In the genomic region with DNA sequence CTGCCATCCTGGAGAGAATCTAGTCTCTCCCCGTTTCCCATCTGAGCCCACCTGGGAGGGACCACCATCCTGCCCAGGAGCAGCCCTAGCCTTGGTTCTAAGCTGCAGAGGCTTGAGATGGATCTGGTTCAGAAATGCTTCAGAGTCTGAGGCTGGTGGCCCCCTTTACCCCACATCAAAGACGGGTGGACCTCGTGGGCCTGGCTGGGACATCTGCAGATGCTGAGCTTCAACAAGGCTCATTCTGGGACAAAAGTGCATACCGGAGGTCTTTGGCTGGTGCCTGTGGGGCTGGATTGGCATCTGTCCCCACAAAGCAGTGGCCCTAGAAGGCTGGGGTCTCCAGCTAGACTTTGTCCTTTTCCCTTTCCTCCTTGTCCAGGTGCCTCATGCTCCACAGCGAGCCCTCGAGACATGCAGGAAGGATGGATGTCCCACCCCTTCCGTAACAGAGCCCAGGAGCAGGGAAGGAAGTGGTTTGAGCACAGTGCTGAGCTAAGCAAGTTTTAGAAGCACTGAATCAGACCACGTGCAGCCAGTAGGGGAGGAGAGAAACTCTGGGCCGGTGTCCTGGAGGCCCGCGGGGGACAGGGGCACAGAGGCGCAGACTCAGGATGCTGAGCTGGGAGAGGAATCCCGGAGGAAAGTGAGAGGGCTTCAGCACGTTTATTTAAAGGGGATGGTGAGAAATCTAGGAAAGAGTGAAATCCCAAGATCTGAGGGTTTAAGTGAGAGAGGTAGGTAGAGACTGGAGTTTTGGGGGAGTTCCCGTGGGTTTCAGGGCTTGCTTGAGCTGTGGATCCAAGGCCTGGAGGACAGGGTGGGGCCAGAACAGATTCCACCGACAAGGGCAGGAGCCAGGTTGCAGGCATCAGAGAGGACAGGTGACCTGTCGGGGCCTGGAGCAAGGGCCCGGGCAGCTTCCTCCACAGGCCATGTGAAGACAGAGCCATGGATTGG, we compare ENCODE assay signal across 9 cellular contexts. TPM values are rescaled to one million over a fixed set of nuclear protein-coding genes. Genes with fewer than 3 reads are reported as not detected.
DNase-seq lines count a peak whose midpoint lies in the region; ATAC-seq and TF ChIP-seq lines count a peak whose summit lies in the region.
"Had no signal": no experiment of that assay in that cellular context is flagged by ENCODE, and none has a peak within 500 bp of the region (broad histone marks: within the 10 kb centered on the region; RNA-seq: fewer than 3 reads in every experiment).

No MANE protein-coding gene starts in this region.

- H3K27me3 Mint-ChIP-seq in CD8-positive, alpha-beta T cell (ENCODE audit: low read depth), result peaks cover 13% of the 10 kb centered on the region
- H3K27me3 Mint-ChIP-seq in T-cell, result peaks cover 7 to 8% of the 10 kb centered on the region in 2 donors

- CTCF ChIA-PET in CD8-positive, alpha-beta T cell (lab: Charles Lee), result no interaction called here
- CTCF ChIA-PET in T-cell (lab: Charles Lee), result no interaction called here

- POLR2A ChIA-PET in CD8-positive, alpha-beta T cell (lab: Charles Lee), result no interaction called here
- POLR2A ChIA-PET in T-cell (lab: Charles Lee), result no interaction called here

- intact Hi-C loops in CD8-positive, alpha-beta T cell (cut with DNase I, micrococcal nuclease), result no loop called here
- intact Hi-C loops in right cardiac atrium (cut with DNase I) (no loop called here), transverse colon (cut with DNase I; ENCODE audit: low total_unique reads) (no loop called here), esophagus muscularis mucosa (cut with DNase I) (no loop called here)

- no peaks in the 10 kb centered on the region for H3K27me3 ChIP-seq in CD8-positive, alpha-beta T cell (ENCODE audit: insufficient read depth, low read length)
- H3K27me3 ChIP-seq in right cardiac atrium (ENCODE audit: control insufficient read depth, insufficient read depth) (no peaks in the 10 kb centered on the region), transverse colon (peaks cover 10% of the 10 kb centered on the region), esophagus muscularis mucosa (peaks cover 0 to 84% (median 12%) of the 10 kb centered on the region in 4 donors)
- H3K27me3 ChIP-seq: pancreas had no signal

- peak in 2 of 7 experiments; percentile 31 to 60 for DNase-seq in CD8-positive, alpha-beta T cell
- peak in 13 of 34 experiments; percentile 14 to 43 (median 23) for DNase-seq in T-cell
- no peak for DNase-seq in right cardiac atrium
- peak; percentile 58 for DNase-seq in transverse colon
- DNase-seq in NCI-H2029 (lab: John Stamatoyannopoulos, UW), result no peak
- no peak for DNase-seq in esophagus muscularis mucosa (ENCODE audit: extremely low spot score)
- no peak for DNase-seq in NCI-H82 (lab: John Stamatoyannopoulos, UW)

- WGBS in right cardiac atrium, result 55% methylated on average over 18 of the region's 18 CpGs
- 62% methylated on average over 18 of the region's 18 CpGs; no CpG with 5 or more reads in 1 of the 2 donors for WGBS in transverse colon (ENCODE audit: low coverage in 1 of 2), 2 donors
- WGBS in esophagus muscularis mucosa, result 81% methylated on average over 17 of the region's 18 CpGs

- TF ChIP-seq POLR2A in transverse colon (IDR thresholded peaks at IDR 0.05) (no peak), esophagus muscularis mucosa (IDR thresholded peaks at IDR 0.05; ENCODE audit: low read depth) (no peak)

- peak overlapping the region; percentile 31 for H3K4me3 ChIP-seq in CD8-positive, alpha-beta T cell (ENCODE audit: low read depth, low read length)
- no peak overlapping the region for H3K4me3 ChIP-seq in right cardiac atrium (ENCODE audit: low read length)
- H3K4me3 ChIP-seq in transverse colon, result peak overlapping the region in 1 of 4 donors; percentile 8
- H3K4me3 ChIP-seq in esophagus muscularis mucosa, result no peak overlapping the region
- H3K4me3 ChIP-seq: pancreas had no signal

- in situ Hi-C loops in transverse colon (cut with MboI; ENCODE audit: low pct_ligation_motif_present in 1 of 4, low pct_unique_long_range_greater_than_20kb in 1 of 4, low sequenced_read_pairs in 3 of 4), result no loop called here

- no peak overlapping the region for H3K27ac Mint-ChIP-seq in CD8-positive, alpha-beta T cell
- peak overlapping the region; percentile 88 to 89 for H3K27ac Mint-ChIP-seq in T-cell

- no peaks in the 10 kb centered on the region for H3K9me3 Mint-ChIP-seq in CD8-positive, alpha-beta T cell
- no peaks in the 10 kb centered on the region for H3K9me3 Mint-ChIP-seq in T-cell

- peak overlapping the region; percentile 48 for H3K4me3 Mint-ChIP-seq in CD8-positive, alpha-beta T cell
- H3K4me3 Mint-ChIP-seq in T-cell, result peak overlapping the region; percentile 38 to 68 (median 63)

- TF ChIP-seq EP300 in transverse colon (IDR thresholded peaks at IDR 0.05; ENCODE audit: low read depth), result no peak
- no peak for TF ChIP-seq EP300 in esophagus muscularis mucosa (IDR thresholded peaks at IDR 0.05)

- H3K36me3 Mint-ChIP-seq in CD8-positive, alpha-beta T cell, result no peaks in the 10 kb centered on the region
- H3K36me3 Mint-ChIP-seq in T-cell, result no peaks in the 10 kb centered on the region

- TF ChIP-seq CTCF in CD8-positive, alpha-beta T cell (IDR thresholded peaks at IDR 0.05), result no peak
- TF ChIP-seq CTCF in transverse colon (IDR thresholded peaks at IDR 0.05), result no peak
- TF ChIP-seq CTCF in esophagus muscularis mucosa (IDR thresholded peaks at IDR 0.05), result no peak

- peak; percentile 78 for ATAC-seq in CD8-positive, alpha-beta T cell
- peak; percentile 34 for ATAC-seq in GM21515 (IDR thresholded peaks at IDR 0.05; ENCODE audit: unreplicated experiment)
- peak; percentile 83 to 93 (median 90) for ATAC-seq in T-cell (replicated peaks in 1 of 4)
- peak; percentile 50 to 58 for ATAC-seq in right cardiac atrium

- peaks cover 21% of the 10 kb centered on the region for H3K4me1 Mint-ChIP-seq in CD8-positive, alpha-beta T cell (ENCODE audit: low read depth)
- peaks cover 17 to 32% (median 22%) of the 10 kb centered on the region in 3 donors for H3K4me1 Mint-ChIP-seq in T-cell

- H3K4me1 ChIP-seq in CD8-positive, alpha-beta T cell (ENCODE audit: insufficient read depth, low read length), result peaks cover 12% of the 10 kb centered on the region
- H3K4me1 ChIP-seq in right cardiac atrium (ENCODE audit: control insufficient read depth, insufficient read depth, low read length), result no peaks in the 10 kb centered on the region
- H3K4me1 ChIP-seq in transverse colon, result peaks cover 0 to 33% (median 10%) of the 10 kb centered on the region in 4 donors
- peaks cover 2 to 15% (median 10%) of the 10 kb centered on the region in 4 donors for H3K4me1 ChIP-seq in esophagus muscularis mucosa
- H3K4me1 ChIP-seq: pancreas had no signal

- H3K9me3 ChIP-seq in CD8-positive, alpha-beta T cell (ENCODE audit: low read length), result no peaks in the 10 kb centered on the region
- H3K9me3 ChIP-seq in right cardiac atrium (ENCODE audit: control insufficient read depth, low read length) (no peaks in the 10 kb centered on the region), transverse colon (no peaks in the 10 kb centered on the region), esophagus muscularis mucosa (no peaks in the 10 kb centered on the region)
- H3K9me3 ChIP-seq: pancreas had no signal

- H3K36me3 ChIP-seq in CD8-positive, alpha-beta T cell (ENCODE audit: insufficient read depth, low read length), result no peaks in the 10 kb centered on the region
- H3K36me3 ChIP-seq in transverse colon, result no peaks in the 10 kb centered on the region
- H3K36me3 ChIP-seq in esophagus muscularis mucosa, result no peaks in the 10 kb centered on the region
- H3K36me3 ChIP-seq: pancreas had no signal

- no peak overlapping the region for H3K27ac ChIP-seq in CD8-positive, alpha-beta T cell (ENCODE audit: low read depth, low read length)
- H3K27ac ChIP-seq in right cardiac atrium (ENCODE audit: low read length) (no peak overlapping the region), transverse colon (peak overlapping the region in 3 of 4 donors; percentile 20 to 29 (median 27)), esophagus muscularis mucosa (replicated peaks in 1 of 4) (no peak overlapping the region)
- H3K27ac ChIP-seq: pancreas had no signal

RNA-seq across cellular contexts. Expression of a gene that starts 4.6 kb away (rescaled TPM):
- total RNA-seq in CD8-positive, alpha-beta T cell, result under 1 TPM; 0.61 to 0.79 TPM
- 10 to 100 TPM in 1 of 5 donors, 1 to 10 TPM in 4; 2.2 to 12.7 (median 6.6) TPM for total RNA-seq in T-cell
- 1 to 10 TPM; 3.0 to 4.6 (median 4.2) TPM for total RNA-seq in right cardiac atrium
- 1.6 TPM for polyA plus RNA-seq in right cardiac atrium
- total RNA-seq in transverse colon, result 1 to 10 TPM; 2.2 to 10.0 (median 6.2) TPM
- 10 to 100 TPM in 1 of 4 donors, 1 to 10 TPM in 3; 7.6 to 14.5 (median 8.6) TPM for total RNA-seq in esophagus muscularis mucosa

RNA-seq across cellular contexts. Expression of a gene that starts 22.6 kb away (rescaled TPM):
- total RNA-seq in CD8-positive, alpha-beta T cell, result under 1 TPM; 0.19 to 0.43 TPM
- under 1 TPM; 0.20 to 0.92 (median 0.53) TPM for total RNA-seq in T-cell
- under 1 TPM; 0.23 to 0.28 (median 0.24) TPM for total RNA-seq in right cardiac atrium
- 0.36 TPM for polyA plus RNA-seq in right cardiac atrium
- total RNA-seq in transverse colon, result under 1 TPM in 3 of 4 donors, not detected in 1; 0.32 to 0.75 (median 0.68) TPM
- total RNA-seq in esophagus muscularis mucosa, result under 1 TPM in 3 of 4 donors, not detected in 1; 0.13 to 0.66 (median 0.29) TPM

Comparison
In these comparisons a context has a peak if more than half of its experiments do, and no peak if none do; other contexts are left out.
1. ATAC-seq: peak in every context shown above with its lines; median percentile 90 in T-cell; 78 in CD8-positive, alpha-beta T cell; 54 in right cardiac atrium; 34 in GM21515.
2. H3K27ac ChIP-seq: peak in transverse colon (3 of 4); none in CD8-positive, alpha-beta T cell (single experiment), right cardiac atrium (single experiment) and esophagus muscularis mucosa (0 of 4).